In the genomic region with DNA sequence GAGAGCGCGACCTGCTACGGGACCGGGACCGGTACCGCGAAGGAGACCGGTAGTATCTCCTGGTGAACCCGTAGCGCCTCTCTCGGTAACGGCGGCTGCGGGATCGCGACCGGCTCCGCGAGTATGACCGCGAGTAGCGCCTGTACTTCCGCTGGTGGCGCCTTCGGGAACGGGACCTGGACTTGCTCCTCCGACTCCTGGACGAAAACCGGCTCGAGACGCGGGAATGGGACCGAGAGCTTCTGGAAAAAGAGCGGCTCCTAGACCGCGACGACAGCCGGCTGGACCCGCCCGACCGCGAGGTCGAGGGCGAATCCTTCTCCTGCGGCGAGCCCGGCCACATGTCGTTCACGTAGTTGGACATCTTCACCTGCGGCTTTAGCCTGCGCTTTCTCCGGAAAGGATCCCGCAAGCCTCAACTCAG, we compare ENCODE assay signal across 8 cellular contexts. TPM values are rescaled to one million over a fixed set of nuclear protein-coding genes. Genes with fewer than 3 reads are reported as not detected.
DNase-seq lines count a peak whose midpoint lies in the region; TF ChIP-seq lines count a peak whose summit lies in the region.

No MANE protein-coding gene starts in this region.

- H3K4me3 ChIP-seq in H7 (ENCODE audit: insufficient read depth, low read depth, low read length) (peak overlapping the region; percentile 82), mesenchymal stem cell (ENCODE audit: insufficient read depth in 1 of 2, low read depth in 1 of 2, low read length in 2 of 2) (peak overlapping the region; percentile 88 to 100), thyroid gland (replicated peaks in 1 of 3) (peak overlapping the region; percentile 67 to 96 (median 92))

- H2BK120ac ChIP-seq in mesenchymal stem cell (ENCODE audit: low read depth, low read length), result no peak overlapping the region

- H2AK5ac ChIP-seq in mesenchymal stem cell (ENCODE audit: low read length, severe bottlenecking), result no peak overlapping the region

- peak overlapping the region; percentile 51 for H3K27ac ChIP-seq in mesenchymal stem cell (ENCODE audit: low read length, poor library complexity, severe bottlenecking)
- H3K27ac ChIP-seq in thyroid gland, result peak overlapping the region; percentile 94 to 98 (median 97)

- peaks cover 6% of the 10 kb centered on the region for H3K79me1 ChIP-seq in mesenchymal stem cell (replicated peaks; ENCODE audit: low read length, poor library complexity, severe bottlenecking)

- peak overlapping the region in 1 of 2 experiments; percentile 37 for H3K14ac ChIP-seq in mesenchymal stem cell (ENCODE audit: low read length in 2 of 2)

- no peak overlapping the region for H2BK15ac ChIP-seq in mesenchymal stem cell (ENCODE audit: low read depth, poor library complexity, severe bottlenecking)

- H3K9me3 ChIP-seq in mesenchymal stem cell (ENCODE audit: control insufficient read depth, low read length) (no peaks in the 10 kb centered on the region), thyroid gland (no peaks in the 10 kb centered on the region)

- peak overlapping the region in 1 of 2 experiments; percentile 98 for H3K4ac ChIP-seq in mesenchymal stem cell (ENCODE audit: low read depth in 1 of 2, low read length in 2 of 2)

- no peak overlapping the region for H4K8ac ChIP-seq in mesenchymal stem cell (ENCODE audit: low read length)

- DNase-seq in D341Med (ENCODE audit: low spot score) (peak; percentile 43), H7 (peak; percentile 52), RKO (ENCODE audit: low spot score) (peak; percentile 52), mesenchymal stem cell (peak; percentile 27), thyroid gland (peak; percentile 19 to 25), mucosa of gallbladder (ENCODE audit: low spot score) (no peak), SW 1271 (lab: John Stamatoyannopoulos, UW) (no peak)
- peak; percentile 21 for DNase-seq in central memory CD4-positive, alpha-beta T cell

- H3K23ac ChIP-seq in mesenchymal stem cell (ENCODE audit: low read length in 2 of 2), result peak overlapping the region in 1 of 2 experiments; percentile 56

- no peak overlapping the region for H2AFZ ChIP-seq in mesenchymal stem cell (ENCODE audit: low read depth, low read length)

- H3K4me1 ChIP-seq in mesenchymal stem cell (ENCODE audit: control insufficient read depth, insufficient read depth, low read depth, low read length) (peaks cover 6% of the 10 kb centered on the region), thyroid gland (peaks cover 18 to 24% of the 10 kb centered on the region in 2 donors)

- peak overlapping the region; percentile 69 for H3K4me2 ChIP-seq in mesenchymal stem cell (ENCODE audit: low read length, poor library complexity, severe bottlenecking)

- peak overlapping the region; percentile 100 for H3K9ac ChIP-seq in mesenchymal stem cell (ENCODE audit: low read length)

- no peaks in the 10 kb centered on the region for H3K27me3 ChIP-seq in H7 (ENCODE audit: control insufficient read depth, insufficient read depth, low read length)
- H3K27me3 ChIP-seq in mesenchymal stem cell (ENCODE audit: control insufficient read depth in 1 of 2, insufficient read depth in 1 of 2, low read length in 2 of 2), result no peaks in the 10 kb centered on the region
- no peaks in the 10 kb centered on the region for H3K27me3 ChIP-seq in thyroid gland

- H3K18ac ChIP-seq in mesenchymal stem cell (ENCODE audit: low read depth in 1 of 2, low read length in 2 of 2), result peak overlapping the region; percentile 46 to 100

- H4K91ac ChIP-seq in mesenchymal stem cell (ENCODE audit: low read length), result peak overlapping the region; percentile 47

- WGBS in mesenchymal stem cell, result 0% methylated on average over 53 of the region's 53 CpGs
- WGBS in thyroid gland, 2 donors, result 0% methylated on average over 15 to 18 of the region's 53 CpGs

- H2BK12ac ChIP-seq in mesenchymal stem cell (ENCODE audit: low read length in 2 of 2), result no peak overlapping the region

- no peak for TF ChIP-seq CTCF in thyroid gland (IDR thresholded peaks at IDR 0.05)

- no peak for TF ChIP-seq POLR2A in thyroid gland (IDR thresholded peaks at IDR 0.05)

- intact Hi-C loops in thyroid gland (cut with DNase I), result no loop called here

- peak overlapping the region; percentile 99 for H2BK5ac ChIP-seq in mesenchymal stem cell (ENCODE audit: low read depth, low read length, poor library complexity, severe bottlenecking)

- H3K36me3 ChIP-seq in H7 (replicated peaks; ENCODE audit: control insufficient read depth, insufficient read depth, low read length) (peaks cover 21% of the 10 kb centered on the region), mesenchymal stem cell (ENCODE audit: control insufficient read depth in 1 of 2, insufficient read depth in 2 of 2, low read depth in 1 of 2, low read length in 2 of 2) (peaks cover 7 to 49% of the 10 kb centered on the region in 2 experiments), thyroid gland (peaks cover 38 to 45% of the 10 kb centered on the region in 2 donors)

RNA-seq across cellular contexts. Expression of a gene that starts 0.6 kb away (rescaled TPM):
- total RNA-seq in H7 (2014; rRNA removed; shearing (Covaris generic)), result 62.4 and 92.4 TPM in 2 replicates
- 41.2 TPM for polyA plus RNA-seq in mesenchymal stem cell (2013, experiment 1 of 2)
- 41.3 TPM for polyA plus RNA-seq in mesenchymal stem cell (2013, experiment 2 of 2)
- 100 to 1,000 TPM; 140 to 294 (median 152) TPM for total RNA-seq in thyroid gland
- 192 TPM for total RNA-seq in mucosa of gallbladder

RNA-seq across cellular contexts. Expression of a gene that starts 14.3 kb away (rescaled TPM):
- 36.6 and 58.4 TPM in 2 replicates for total RNA-seq in H7 (2014; rRNA removed; shearing (Covaris generic))
- polyA plus RNA-seq in mesenchymal stem cell (2013, experiment 1 of 2), result 74.2 TPM
- polyA plus RNA-seq in mesenchymal stem cell (2013, experiment 2 of 2), result 74.8 TPM
- total RNA-seq in thyroid gland (10 to 100 TPM; 41.1 to 94.9 (median 57.9) TPM), mucosa of gallbladder (54.9 TPM)

RNA-seq across cellular contexts. Expression of a gene that starts 25.7 kb away (rescaled TPM):
- total RNA-seq in H7 (2014; rRNA removed; shearing (Covaris generic)), result 0.10 and 0.30 TPM in 2 replicates
- polyA plus RNA-seq in mesenchymal stem cell (2013, experiment 1 of 2), result not detected
- polyA plus RNA-seq in mesenchymal stem cell (2013, experiment 2 of 2), result not detected
- not detected for total RNA-seq in thyroid gland
- total RNA-seq in mucosa of gallbladder, result not detected

Comparison
In these comparisons a context has a peak if more than half of its experiments do, and no peak if none do; other contexts are left out.
1. DNase-seq: peak in D341Med (single experiment), H7 (single experiment), RKO (single experiment), central memory CD4-positive, alpha-beta T cell (single experiment), mesenchymal stem cell (single experiment) and thyroid gland (2 of 2); none in mucosa of gallbladder (single experiment) and SW 1271 (0 of 2).
2. Peak in every context shown above with its lines, with median percentiles within 50 percentile points of each other: H3K4me3 ChIP-seq.